ENCODE assay signal across 8 cellular contexts in the genomic region with DNA sequence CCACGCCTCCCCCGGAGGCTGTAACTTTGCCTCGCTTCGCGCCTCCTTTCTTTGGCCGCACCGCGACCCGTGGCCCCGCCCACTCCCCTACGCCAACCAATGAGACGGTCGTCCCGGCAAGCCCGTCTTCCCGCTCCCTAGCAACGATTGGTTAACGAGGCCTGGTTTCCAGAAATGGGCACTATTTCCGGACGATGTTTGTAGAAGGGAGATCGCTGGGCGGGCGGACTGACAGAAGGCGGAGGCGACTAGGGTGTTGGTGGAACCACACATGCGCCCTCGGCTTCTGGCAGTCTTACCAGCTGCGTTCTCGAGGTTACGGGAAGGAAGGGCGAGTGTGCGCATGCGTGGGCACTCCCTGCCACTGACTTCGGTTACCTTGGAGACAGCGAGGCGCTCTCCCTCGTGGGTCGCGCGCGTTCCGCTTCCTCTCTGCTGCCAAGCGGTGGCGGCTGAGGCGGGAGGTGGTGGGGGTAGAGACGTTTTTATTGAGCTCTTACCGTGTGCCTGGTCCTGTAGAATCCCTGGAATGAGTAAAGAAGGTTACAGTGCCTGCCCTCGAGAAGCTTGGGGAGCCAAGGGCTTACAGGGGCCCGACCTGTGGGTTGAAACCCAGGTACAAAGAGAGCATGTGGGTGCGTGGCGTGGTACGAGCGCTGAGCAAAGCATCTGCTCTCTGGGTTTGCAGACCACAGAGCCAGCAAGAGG. TPM values are rescaled to one million over a fixed set of nuclear protein-coding genes. Genes with fewer than 3 reads are reported as not detected.
DNase-seq lines count a peak whose midpoint lies in the region; ATAC-seq and TF ChIP-seq lines count a peak whose summit lies in the region.

No MANE protein-coding gene starts in this region.

- no peak overlapping the region for H2BK120ac ChIP-seq in mesendoderm (ENCODE audit: low read depth, low read length)

- H3K4me1 Mint-ChIP-seq in Calu3 (ENCODE audit: low read depth, unreplicated experiment): peaks cover 85% of the 10 kb centered on the region

- H3K36me3 ChIP-seq in endocrine pancreas (ENCODE audit: control insufficient read depth, insufficient read depth, low read length): no peaks in the 10 kb centered on the region
- no peaks in the 10 kb centered on the region for H3K36me3 ChIP-seq in mesendoderm (ENCODE audit: control insufficient read depth, insufficient read depth, low read length)

- no peak overlapping the region for H4K8ac ChIP-seq in mesendoderm (ENCODE audit: low read depth, low read length)

- intact Hi-C loops in Calu3 (cut with micrococcal nuclease; ENCODE audit: unreplicated experiment): no loop called here

- H3K4me2 ChIP-seq in mesendoderm (ENCODE audit: low read length): peak overlapping the region; percentile 90

- H3K18ac ChIP-seq in mesendoderm (ENCODE audit: low read length): peak overlapping the region; percentile 32

- no peak overlapping the region for H2AK5ac ChIP-seq in mesendoderm (ENCODE audit: low read length)

- peaks cover 51% of the 10 kb centered on the region for H3K36me3 Mint-ChIP-seq in Calu3 (ENCODE audit: insufficient read depth, unreplicated experiment)

- ATAC-seq in GM21390 (IDR thresholded peaks at IDR 0.05; ENCODE audit: unreplicated experiment): peak; percentile 59

- TF ChIP-seq CTCF in Calu3 (IDR thresholded peaks at IDR 0.05; ENCODE audit: unreplicated experiment): peak; percentile 11

- peak overlapping the region; percentile 19 for H3K4me3 ChIP-seq in endocrine pancreas (ENCODE audit: control insufficient read depth, insufficient read depth, low read length)
- peak overlapping the region; percentile 8 for H3K4me3 ChIP-seq in mesendoderm (ENCODE audit: low read length)

- DNase-seq in Calu3 (peak; percentile 100), HUDEP-2 (lab: John Stamatoyannopoulos, UW; ENCODE audit: unreplicated experiment in 76 of 76) (peak in 75 of 76 experiments; percentile 68 to 100 (median 99)), NOMO-1 treated with dmso at 0.1 percent for 144 hours (lab: John Stamatoyannopoulos, UW; ENCODE audit: unreplicated experiment) (peak; percentile 99), mesendoderm (peak; percentile 100)
- peak; percentile 100 for DNase-seq in activated CD8-positive, alpha-beta memory T cell treated with anti-CD3 and anti-CD28 coated beads, Interleukin-2, amount 50 U/mL, for 1 hour (ENCODE audit: extremely low read depth)
- DNase-seq in stimulated activated CD8-positive, alpha-beta memory T cell treated with anti-CD3 and anti-CD28 coated beads, Interleukin-12 subunit alpha, Interleukin-12 subunit beta, amount 100 ng/mL, for 4 hours (ENCODE audit: low read depth): peak; percentile 99

- peaks cover 27% of the 10 kb centered on the region for H3K79me2 ChIP-seq in mesendoderm (ENCODE audit: control insufficient read depth, insufficient read depth, low read length)

- no peak overlapping the region for H3K4ac ChIP-seq in mesendoderm (ENCODE audit: low read depth, low read length)

- WGBS in mesendoderm (ENCODE audit: extremely low coverage, insufficient coverage, low lambda C conversion rate): no CpG with 5 or more reads among the region's 53 CpGs

- peaks cover 14% of the 10 kb centered on the region for H3K79me1 ChIP-seq in mesendoderm (ENCODE audit: low read length)

- no peaks in the 10 kb centered on the region for H3K27me3 Mint-ChIP-seq in Calu3 (ENCODE audit: unreplicated experiment)

- H2BK5ac ChIP-seq in mesendoderm (ENCODE audit: low read length): no peak overlapping the region

- H3K23ac ChIP-seq in mesendoderm (ENCODE audit: low read length): no peak overlapping the region

- H2BK15ac ChIP-seq in mesendoderm (replicated peaks; ENCODE audit: low read depth): no peak overlapping the region

- CTCF ChIA-PET in Calu3 (lab: Charles Lee): interaction anchor here (0.5 to 3.8 kb wide), 20 partner anchors 9 to 526 kb away, joined by 3 to 32 read pairs (median 5); a partner anchor contains a TSS

- H3K27ac ChIP-seq in mesendoderm (ENCODE audit: low read depth, low read length): peak overlapping the region; percentile 30

- no peaks in the 10 kb centered on the region for H3K9me3 ChIP-seq in endocrine pancreas (ENCODE audit: control insufficient read depth, low read length)

- peak overlapping the region; percentile 66 for H3K56ac ChIP-seq in mesendoderm (ENCODE audit: low read length)

- H3K27me3 ChIP-seq in endocrine pancreas (ENCODE audit: control insufficient read depth, insufficient read depth, low read length) (no peaks in the 10 kb centered on the region), mesendoderm (ENCODE audit: insufficient read depth, low read length, poor library complexity) (no peaks in the 10 kb centered on the region)

- peak overlapping the region; percentile 88 for H3K4me3 Mint-ChIP-seq in Calu3 (ENCODE audit: low read depth, unreplicated experiment)

- no peaks in the 10 kb centered on the region for H3K9me3 Mint-ChIP-seq in Calu3 (ENCODE audit: low read depth, unreplicated experiment)

- BruUV-seq in Calu3 (replicated peaks; lab: Mats Ljungman, UMichigan): no TSS peak

- H3K4me1 ChIP-seq in endocrine pancreas (ENCODE audit: control insufficient read depth, insufficient read depth, low read length) (peaks cover 5% of the 10 kb centered on the region), mesendoderm (ENCODE audit: control insufficient read depth, low read depth, low read length) (peaks cover 5% of the 10 kb centered on the region)

- peak overlapping the region; percentile 85 for H3K9ac ChIP-seq in endocrine pancreas (ENCODE audit: control insufficient read depth, insufficient read depth, low read length)
- H3K9ac ChIP-seq in mesendoderm (ENCODE audit: low read length): peak overlapping the region; percentile 77

- H3K27ac Mint-ChIP-seq in Calu3 (ENCODE audit: unreplicated experiment): peak overlapping the region; percentile 95

- H4K5ac ChIP-seq in mesendoderm (ENCODE audit: low read length): no peak overlapping the region

RNA-seq across cellular contexts. Expression of a gene that starts 0.4 kb away (rescaled TPM):
- 26.7 and 33.2 TPM in 2 replicates for total RNA-seq in Calu3 (2022)
- polyA plus RNA-seq in mesendoderm (2013, experiment 1 of 2): 1.6 TPM
- 2.0 TPM for polyA plus RNA-seq in mesendoderm (2013, experiment 2 of 2)

RNA-seq across cellular contexts. Expression of a gene that starts 55.4 kb away (rescaled TPM):
- 0.85 and 0.88 TPM in 2 replicates for total RNA-seq in Calu3 (2022)
- polyA plus RNA-seq in mesendoderm (2013, experiment 1 of 2): not detected
- not detected for polyA plus RNA-seq in mesendoderm (2013, experiment 2 of 2)

Comparison
In these comparisons a context has a peak if more than half of its experiments do, and no peak if none do; other contexts are left out.
1. Peak in every context shown above with its lines: DNase-seq, ATAC-seq, H3K4me3 ChIP-seq and H3K27ac ChIP-seq.